8 cellular contexts compared by ENCODE assay signal in the genomic region with DNA sequence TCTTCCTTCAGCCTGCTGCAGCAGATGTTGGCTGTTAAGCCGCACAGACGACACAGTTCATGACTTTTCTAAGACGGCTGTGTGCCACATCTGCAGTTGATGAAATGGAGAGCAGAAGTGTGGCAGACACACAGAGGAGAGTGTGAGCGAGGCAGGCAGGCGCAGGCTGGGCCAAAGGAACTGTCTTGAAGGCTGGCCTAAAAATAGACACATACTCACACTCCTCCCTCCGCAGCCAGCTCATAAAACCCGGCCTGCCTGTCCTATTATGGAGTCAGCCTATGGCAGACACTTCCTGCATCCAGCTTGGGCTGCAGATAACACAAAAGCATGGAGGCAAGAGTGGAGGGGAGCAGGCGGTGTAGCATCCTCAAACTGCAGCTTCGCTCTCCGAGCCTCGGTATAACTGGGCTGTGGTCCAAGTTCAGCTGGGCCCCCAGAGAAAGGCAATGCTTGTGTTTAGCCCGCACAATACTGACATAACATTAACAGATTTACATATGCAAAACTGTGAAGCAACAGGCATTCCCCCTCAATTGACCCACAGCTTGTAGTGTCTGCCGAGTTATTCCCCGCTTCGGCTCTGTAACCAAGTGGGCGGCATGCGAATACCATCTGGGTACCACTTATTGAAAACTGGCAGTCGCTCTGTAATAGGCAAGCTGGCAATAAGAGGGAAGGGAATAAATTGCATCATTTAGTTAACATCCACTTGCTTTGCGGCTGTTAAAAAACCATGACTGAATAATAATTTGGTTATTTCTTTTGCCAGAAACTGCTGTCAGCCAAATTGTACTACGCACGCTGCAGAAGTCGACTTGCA.
DNase-seq lines count a peak whose midpoint lies in the region; TF ChIP-seq lines count a peak whose summit lies in the region.

No MANE protein-coding gene starts in this region.

- H3K27ac ChIP-seq in subcutaneous abdominal adipose tissue (ENCODE audit: low read depth, low read length): peak overlapping the region; percentile 28

- H3K4me1 ChIP-seq in subcutaneous abdominal adipose tissue (ENCODE audit: control insufficient read depth in 5 of 5, insufficient read depth in 5 of 5, low read length in 5 of 5): peaks cover 0 to 31% (median 20%) of the 10 kb centered on the region in 5 donors

- peak; percentile 88 for DNase-seq in DMS 273 (lab: John Stamatoyannopoulos, UW; ENCODE audit: unreplicated experiment)
- DNase-seq in GOT3 (lab: John Stamatoyannopoulos, UW): peak; percentile 38
- peak; percentile 74 for DNase-seq in NCI-H2171 treated with DMSO at 0.1 percent for 48 hours (lab: John Stamatoyannopoulos, UW)
- DNase-seq in brain pericyte (ENCODE audit: low read depth, low spot score): peak; percentile 24
- peak; percentile 89 for DNase-seq in islet precursor cell
- no peak for DNase-seq in GM20000 (ENCODE audit: low spot score)
- no peak for DNase-seq in activated CD4-positive, alpha-beta T cell treated with anti-CD3 and anti-CD28 coated beads for 1 hour

- H3K4me3 ChIP-seq in subcutaneous abdominal adipose tissue (ENCODE audit: low read depth in 1 of 5, low read length in 5 of 5): peak overlapping the region; percentile 22 to 56 (median 48)

- H3K36me3 ChIP-seq in subcutaneous abdominal adipose tissue (ENCODE audit: control insufficient read depth in 5 of 5, insufficient read depth in 5 of 5, low read length in 5 of 5): no peaks in the 10 kb centered on the region

- TF ChIP-seq CTCF in GM20000 (IDR thresholded peaks at IDR 0.05; ENCODE audit: extremely low read depth, missing control alignments): no peak

- H3K27me3 ChIP-seq in subcutaneous abdominal adipose tissue (ENCODE audit: control insufficient read depth in 5 of 5, insufficient read depth in 4 of 5, low read length in 5 of 5): no peaks in the 10 kb centered on the region

- H3K9ac ChIP-seq in subcutaneous abdominal adipose tissue (ENCODE audit: low read length in 5 of 5): no peak overlapping the region

- no peaks in the 10 kb centered on the region for H3K9me3 ChIP-seq in subcutaneous abdominal adipose tissue (ENCODE audit: control insufficient read depth in 5 of 5, low read length in 5 of 5)

Comparison
In these comparisons a context has a peak if more than half of its experiments do, and no peak if none do; other contexts are left out.
1. DNase-seq: peak in DMS 273 (single experiment), GOT3 (single experiment), NCI-H2171 treated with DMSO at 0.1 percent for 48 hours (single experiment), brain pericyte (single experiment) and islet precursor cell (single experiment); none in GM20000 (single experiment) and activated CD4-positive, alpha-beta T cell treated with anti-CD3 and anti-CD28 coated beads for 1 hour (single experiment).